ENCODE assay signal across 8 cellular contexts in the genomic region with DNA sequence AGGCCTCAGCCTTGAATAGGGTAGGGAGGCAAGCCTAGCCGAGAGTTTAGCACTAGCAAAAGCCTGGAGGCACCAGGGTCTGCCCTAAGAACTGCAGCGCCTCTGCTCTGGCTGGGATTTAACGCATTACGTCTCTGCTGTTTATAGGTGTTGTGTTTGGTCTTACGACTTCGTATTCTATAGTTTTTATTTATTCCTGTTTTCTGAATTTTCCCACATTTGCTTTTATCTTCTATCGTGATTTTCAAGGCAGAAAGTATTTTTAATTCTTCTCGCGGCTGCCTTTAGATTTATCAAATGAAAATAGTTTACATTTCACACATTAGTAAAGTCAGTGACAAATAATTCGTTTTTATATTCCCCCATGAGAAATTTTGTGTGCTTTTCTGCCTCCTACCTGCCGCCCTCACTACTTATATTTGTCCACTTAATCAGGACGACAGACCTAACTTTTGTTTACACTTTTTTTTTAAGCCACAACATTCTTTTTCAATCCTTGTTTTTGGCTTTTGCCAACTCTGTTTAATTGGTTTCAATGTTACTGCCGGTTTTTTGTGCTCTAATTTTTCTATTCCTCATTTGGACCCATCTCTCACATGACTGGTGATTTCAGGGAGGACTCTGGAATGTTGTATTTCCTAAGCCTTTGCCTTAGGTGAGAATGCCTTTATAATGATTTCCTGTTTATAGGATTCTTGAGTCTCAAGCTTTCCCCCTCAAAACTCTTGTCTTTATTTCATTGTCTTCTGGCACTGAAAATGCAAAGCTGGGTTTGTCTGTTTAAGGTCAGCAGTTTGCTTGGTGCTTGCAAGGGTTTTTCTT. TPM values are rescaled to one million over a fixed set of nuclear protein-coding genes. Genes with fewer than 3 reads are reported as not detected.
DNase-seq lines count a peak whose midpoint lies in the region; ATAC-seq, FAIRE-seq and TF ChIP-seq lines count a peak whose summit lies in the region.

No MANE protein-coding gene starts in this region.

- H3K4me1 ChIP-seq in endodermal cell (ENCODE audit: control insufficient read depth, insufficient read depth, low read length), result peaks cover 10% of the 10 kb centered on the region
- peaks cover 6% of the 10 kb centered on the region for H3K4me1 ChIP-seq in osteoblast (ENCODE audit: insufficient read depth, low read length)

- no peaks in the 10 kb centered on the region for H3K27me3 Mint-ChIP-seq in endodermal cell (ENCODE audit: insufficient read depth)

- H3K9ac ChIP-seq in endodermal cell (ENCODE audit: extremely low read depth, low read length, poor library complexity, severe bottlenecking), result peak overlapping the region; percentile 78

- TF ChIP-seq CTCF in endodermal cell (conservative IDR thresholded peaks at IDR 0.05) (no peak), osteoblast (IDR thresholded peaks at IDR 0.05; ENCODE audit: extremely low read depth, low read depth, low read length) (no peak)

- 7% methylated on average over 5 to 11 of the region's 13 CpGs for WGBS in endodermal cell (ENCODE audit: insufficient coverage in 1 of 2, insufficient read length in 1 of 2), 2 experiments

- peak overlapping the region; percentile 75 for H3K27ac ChIP-seq in endodermal cell (ENCODE audit: low read depth, low read length)
- no peak overlapping the region for H3K27ac ChIP-seq in osteoblast (ENCODE audit: low read depth, low read length)

- peaks cover 34% of the 10 kb centered on the region for H3K4me1 Mint-ChIP-seq in endodermal cell

- H3K36me3 Mint-ChIP-seq in endodermal cell (ENCODE audit: low read depth), result peaks cover 4% of the 10 kb centered on the region

- peak overlapping the region; percentile 88 for H3K4me3 Mint-ChIP-seq in endodermal cell

- peak; percentile 74 for FAIRE-seq in G401.6 (lab: Jason Lieb, UNC)

- H4K20me1 ChIP-seq in osteoblast (ENCODE audit: insufficient read depth, low read length), result no peaks in the 10 kb centered on the region

- H2AFZ ChIP-seq in osteoblast (ENCODE audit: low read length), result peak overlapping the region; percentile 92

- H3K27me3 ChIP-seq in endodermal cell (ENCODE audit: control insufficient read depth, insufficient read depth, low read length, poor library complexity, severe bottlenecking) (no peaks in the 10 kb centered on the region), osteoblast (ENCODE audit: insufficient read depth, low read length) (peaks cover 10% of the 10 kb centered on the region)

- no peak for ATAC-seq in HG03280 (IDR thresholded peaks at IDR 0.05; ENCODE audit: unreplicated experiment)
- no peak for ATAC-seq in GM18505 (IDR thresholded peaks at IDR 0.05; ENCODE audit: unreplicated experiment)
- no peak for ATAC-seq in GM18519 (IDR thresholded peaks at IDR 0.05; ENCODE audit: low FRiP score, unreplicated experiment)

- H3K9me3 ChIP-seq in endodermal cell (ENCODE audit: control insufficient read depth, low read length) (no peaks in the 10 kb centered on the region), osteoblast (ENCODE audit: low read depth, low read length) (no peaks in the 10 kb centered on the region)

- H3K4me2 ChIP-seq in osteoblast (ENCODE audit: insufficient read depth, low read length), result peak overlapping the region; percentile 83

- H3K9me3 Mint-ChIP-seq in endodermal cell, result no peaks in the 10 kb centered on the region

- DNase-seq in OCI-M1 (lab: John Stamatoyannopoulos, UW) (peak; percentile 86), endodermal cell (no peak), osteoblast (ENCODE audit: insufficient read length, low spot score, missing footprints) (peak; percentile 62), NCI-H2081 treated with DMSO at 0.1 percent for 48 hours (lab: John Stamatoyannopoulos, UW) (no peak)

- H3K4me3 ChIP-seq in endodermal cell (ENCODE audit: low read length) (peak overlapping the region; percentile 91), osteoblast (ENCODE audit: insufficient read depth, low read length) (peak overlapping the region; percentile 89)

- H3K36me3 ChIP-seq in endodermal cell (ENCODE audit: control insufficient read depth, insufficient read depth, low read length), result no peaks in the 10 kb centered on the region
- H3K36me3 ChIP-seq in osteoblast (ENCODE audit: insufficient read depth, low read length), result no peaks in the 10 kb centered on the region

- no peaks in the 10 kb centered on the region for H3K79me2 ChIP-seq in osteoblast (ENCODE audit: insufficient read depth, low read length)

- no peak for TF ChIP-seq POLR2A in GM18505 (IDR thresholded peaks at IDR 0.05; ENCODE audit: borderline replicate concordance, extremely low read depth, insufficient read depth, insufficient read length)

- peak overlapping the region; percentile 98 for H3K27ac Mint-ChIP-seq in endodermal cell

RNA-seq across cellular contexts. Expression of a gene that starts 1.3 kb away (rescaled TPM):
- 10 to 100 TPM; 26.8 to 27.7 TPM for total RNA-seq in endodermal cell
- 8.8 TPM for polyA plus RNA-seq in endodermal cell (2013, experiment 1 of 2)
- polyA plus RNA-seq in endodermal cell (2013, experiment 2 of 2), result 7.5 TPM
- 2.4 and 3.6 TPM in 2 replicates for total RNA-seq in osteoblast

RNA-seq across cellular contexts. Expression of a gene that starts 15.0 kb away (rescaled TPM):
- total RNA-seq in endodermal cell (10 to 100 TPM; 13.9 to 20.0 TPM), osteoblast (8.3 and 9.4 TPM in 2 replicates)
- polyA plus RNA-seq in endodermal cell (2013, experiment 1 of 2), result 11.9 TPM
- polyA plus RNA-seq in endodermal cell (2013, experiment 2 of 2), result 10.1 TPM

RNA-seq across cellular contexts. Expression of a gene that starts 15.0 kb away (rescaled TPM):
- total RNA-seq in endodermal cell, result 10 to 100 TPM in 1 of 2 donors, 1 to 10 TPM in 1; 5.3 to 10.8 TPM
- polyA plus RNA-seq in endodermal cell (2013, experiment 1 of 2), result 6.6 TPM
- 6.8 TPM for polyA plus RNA-seq in endodermal cell (2013, experiment 2 of 2)
- 4.1 and 4.3 TPM in 2 replicates for total RNA-seq in osteoblast

RNA-seq across cellular contexts. Expression of a gene that starts 29.8 kb away (rescaled TPM):
- 10 to 100 TPM; 55.0 to 59.3 TPM for total RNA-seq in endodermal cell
- 45.8 TPM for polyA plus RNA-seq in endodermal cell (2013, experiment 1 of 2)
- polyA plus RNA-seq in endodermal cell (2013, experiment 2 of 2), result 38.0 TPM
- 25.9 and 26.8 TPM in 2 replicates for total RNA-seq in osteoblast

RNA-seq across cellular contexts. Expression of a gene that starts 34.6 kb away (rescaled TPM):
- 10 to 100 TPM; 50.8 to 53.6 TPM for total RNA-seq in endodermal cell
- 47.9 TPM for polyA plus RNA-seq in endodermal cell (2013, experiment 1 of 2)
- polyA plus RNA-seq in endodermal cell (2013, experiment 2 of 2), result 37.1 TPM
- 29.8 and 34.0 TPM in 2 replicates for total RNA-seq in osteoblast

Comparison
In these comparisons a context has a peak if more than half of its experiments do, and no peak if none do; other contexts are left out.
1. DNase-seq: peak in OCI-M1 (single experiment) and osteoblast (single experiment); none in endodermal cell (single experiment) and NCI-H2081 treated with DMSO at 0.1 percent for 48 hours (single experiment).